In genomic region chr15:101725073-101725472, GRCh38 we compare ENCODE assay signal across 10 cellular contexts. TPM values are rescaled to one million over a fixed set of nuclear protein-coding genes. Genes with fewer than 3 reads are reported as not detected.
DNase-seq lines count a peak whose midpoint lies in the region; ATAC-seq, FAIRE-seq and TF ChIP-seq lines count a peak whose summit lies in the region.
"Had no signal": no experiment of that assay in that cellular context is flagged by ENCODE, and none has a peak within 500 bp of the region (broad histone marks: within the 10 kb centered on the region; RNA-seq: fewer than 3 reads in every experiment).

No MANE protein-coding gene starts in this region.

- intact Hi-C loops in OCI-LY7 (cut with micrococcal nuclease; ENCODE audit: unreplicated experiment): no loop called here

- peaks cover 19% of the 10 kb centered on the region for H3K36me3 Mint-ChIP-seq in activated CD4-positive, alpha-beta T cell treated with anti-CD3 and anti-CD28 coated beads, Interleukin-2, amount 10 ng/mL, durations not matched to agents 7 days and 5 days (ENCODE audit: low read depth)

- TF ChIP-seq POLR2A in GM12892 (IDR thresholded peaks at IDR 0.05; ENCODE audit: low read depth, low read length): no peak

- H3K9me2 ChIP-seq in OCI-LY7 (ENCODE audit: insufficient read depth, low read length): no peaks in the 10 kb centered on the region

- H3K4me3 Mint-ChIP-seq in activated CD4-positive, alpha-beta T cell treated with anti-CD3 and anti-CD28 coated beads, Interleukin-2, amount 10 ng/mL, durations not matched to agents 7 days and 5 days: peak overlapping the region; percentile 58

- H3K27me3 Mint-ChIP-seq in activated CD4-positive, alpha-beta T cell treated with anti-CD3 and anti-CD28 coated beads, Interleukin-2, amount 10 ng/mL, durations not matched to agents 7 days and 5 days: no peaks in the 10 kb centered on the region

- peak overlapping the region; percentile 7; the same call in 1 of the 2 replicates for H2AFZ ChIP-seq in OCI-LY7 (ENCODE audit: low read length)

- FAIRE-seq in GM12892 (lab: Jason Lieb, UNC): no peak

- peak overlapping the region; percentile 68 for H3K27ac Mint-ChIP-seq in activated CD4-positive, alpha-beta T cell treated with anti-CD3 and anti-CD28 coated beads, Interleukin-2, amount 10 ng/mL, durations not matched to agents 7 days and 5 days
- H3K27ac Mint-ChIP-seq: HFFc6 had no signal

- no peaks in the 10 kb centered on the region for H3K27me3 ChIP-seq in skeletal muscle satellite cell (ENCODE audit: control insufficient read depth, insufficient read depth, low read length)
- H3K27me3 ChIP-seq: brain microvascular endothelial cell had no signal

- H3K79me2 ChIP-seq in OCI-LY7 (ENCODE audit: insufficient read depth, low read depth, low read length): no peaks in the 10 kb centered on the region

- H3K4me2 ChIP-seq in OCI-LY7 (ENCODE audit: low read length) (0 out of 2 replicates have a peak overlapping the region, but pooled peaks have one; percentile 28), skeletal muscle satellite cell (ENCODE audit: low read length) (peak overlapping the region; percentile 74)

- H3K9me3 Mint-ChIP-seq in activated CD4-positive, alpha-beta T cell treated with anti-CD3 and anti-CD28 coated beads, Interleukin-2, amount 10 ng/mL, durations not matched to agents 7 days and 5 days: peaks cover 7% of the 10 kb centered on the region
- H3K9me3 Mint-ChIP-seq: HFFc6 had no signal

- H3K36me3 ChIP-seq in OCI-LY7 (ENCODE audit: insufficient read depth, low read length) (peaks cover 22% of the 10 kb centered on the region), skeletal muscle satellite cell (ENCODE audit: insufficient read depth, low read length) (peaks cover 12% of the 10 kb centered on the region)

- ATAC-seq in HG03159 (IDR thresholded peaks at IDR 0.05; ENCODE audit: unreplicated experiment): no peak

- peaks cover 16% of the 10 kb centered on the region for H3K4me1 ChIP-seq in OCI-LY7 (ENCODE audit: insufficient read depth, low read length, poor library complexity, severe bottlenecking)
- peaks cover 6% of the 10 kb centered on the region for H3K4me1 ChIP-seq in skeletal muscle satellite cell (ENCODE audit: control insufficient read depth, insufficient read depth, low read length)

- H3K27ac ChIP-seq in OCI-LY7 (ENCODE audit: low read depth, low read length, poor library complexity, severe bottlenecking): no peak overlapping the region
- H3K27ac ChIP-seq: brain microvascular endothelial cell had no signal

- DNase-seq in activated CD4-positive, alpha-beta T cell treated with anti-CD3 and anti-CD28 coated beads, Interleukin-2, amount 10 ng/mL, durations not matched to agents 7 days and 5 days: no peak
- no peak for DNase-seq in activated CD4-positive, alpha-beta T cell treated with anti-CD3 and anti-CD28 coated beads for 4 hours
- DNase-seq in OCI-LY7 (ENCODE audit: low spot score) (no peak), foreskin melanocyte (peak; percentile 1), medulla oblongata (ENCODE audit: extremely low spot score) (no peak), GM12892 (ENCODE audit: insufficient read length) (no peak)

- H3K4me3 ChIP-seq in OCI-LY7 (ENCODE audit: low read depth, low read length, poor library complexity, severe bottlenecking): no peak overlapping the region
- H3K4me3 ChIP-seq in skeletal muscle satellite cell (ENCODE audit: low read length): no peak overlapping the region

- H3K9ac ChIP-seq in skeletal muscle satellite cell (ENCODE audit: low read depth, low read length): no peak overlapping the region

- TF ChIP-seq CTCF in OCI-LY7 (conservative IDR thresholded peaks at IDR 0.05; ENCODE audit: low read length): no peak

- H3K4me1 Mint-ChIP-seq in activated CD4-positive, alpha-beta T cell treated with anti-CD3 and anti-CD28 coated beads, Interleukin-2, amount 10 ng/mL, durations not matched to agents 7 days and 5 days: peaks cover 17% of the 10 kb centered on the region

- H3K9me3 ChIP-seq in OCI-LY7 (ENCODE audit: low read length) (no peaks in the 10 kb centered on the region), skeletal muscle satellite cell (replicated peaks; ENCODE audit: low read length) (no peaks in the 10 kb centered on the region)

- CTCF ChIA-PET in activated CD4-positive, alpha-beta T cell treated with anti-CD3 and anti-CD28 coated beads, Interleukin-2, amount 10 ng/mL, durations not matched to agents 7 days and 5 days (lab: Charles Lee): no interaction called here
- CTCF ChIA-PET in OCI-LY7 (lab: Charles Lee; ENCODE audit: unreplicated experiment): no interaction called here

- H4K20me1 ChIP-seq in OCI-LY7 (ENCODE audit: insufficient read depth, low read length): no peaks in the 10 kb centered on the region

- no TSS peak for BruUV-seq in OCI-LY7 (replicated peaks; lab: Mats Ljungman, UMichigan)

- POLR2A ChIA-PET in activated CD4-positive, alpha-beta T cell treated with anti-CD3 and anti-CD28 coated beads, Interleukin-2, amount 10 ng/mL, durations not matched to agents 7 days and 5 days (lab: Charles Lee): no interaction called here
- POLR2A ChIA-PET in OCI-LY7 (lab: Charles Lee): no interaction called here

RNA-seq across cellular contexts. Expression of gene TARS3, which starts 0.8 kb away (rescaled TPM):
- 10 to 100 TPM; 11.8 to 14.3 TPM for total RNA-seq in activated CD4-positive, alpha-beta T cell treated with anti-CD3 and anti-CD28 coated beads, Interleukin-2, amount 10 ng/mL, durations not matched to agents 7 days and 5 days
- 7.1 and 9.2 TPM in 2 replicates for total RNA-seq in OCI-LY7 (2014; rRNA removed; shearing (Covaris generic))
- total RNA-seq in OCI-LY7 (2022): 11.0 and 11.4 TPM in 2 replicates
- 6.8 and 8.4 TPM in 2 replicates for total RNA-seq in skeletal muscle satellite cell (2012; rRNA removed)
- polyA plus RNA-seq in GM12892 (2012; ENCODE audit: missing spikeins): 2.9 TPM
